ENCODE assay signal across 8 cellular contexts in the genomic region with DNA sequence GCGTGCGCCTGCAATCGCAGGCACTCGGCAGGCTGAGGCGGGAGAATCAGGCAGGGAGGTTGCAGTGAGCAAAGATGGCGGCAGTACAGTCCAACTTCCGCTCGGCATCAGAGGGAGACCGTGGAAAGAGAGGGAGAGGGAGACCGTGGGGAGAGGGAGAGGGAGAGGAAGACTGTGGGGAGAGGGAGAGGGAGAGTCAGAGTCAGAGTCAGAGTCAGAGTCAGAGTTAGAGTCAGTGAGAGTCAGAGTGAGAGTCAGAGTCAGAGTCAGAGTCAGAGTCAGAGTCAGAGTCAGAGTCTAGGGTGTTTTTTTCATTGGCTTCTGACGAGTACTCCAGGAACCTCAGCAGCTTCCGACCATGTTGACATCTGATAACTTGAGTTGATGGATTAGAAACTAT.
DNase-seq lines count a peak whose midpoint lies in the region; ATAC-seq and TF ChIP-seq lines count a peak whose summit lies in the region.
"Not testable (repeated sequence)": the region's sequence is repeated elsewhere in the genome, so short reads cannot be mapped to it uniquely, and the experiment has no call there.

No MANE protein-coding gene starts in this region.

- not testable (repeated sequence) for H3K36me3 Mint-ChIP-seq in activated T-helper 17 cell treated with anti-CD3 and anti-CD28 coated beads, Interleukin-2, amount 50 U/mL, for 72 hours (ENCODE audit: low read depth)

- not testable (repeated sequence) for H3K27me3 Mint-ChIP-seq in activated T-helper 17 cell treated with anti-CD3 and anti-CD28 coated beads, Interleukin-2, amount 50 U/mL, for 72 hours

- peak; percentile 46 for DNase-seq in GM10266 (ENCODE audit: extremely low spot score)

- not testable (repeated sequence) for H3K4me1 Mint-ChIP-seq in activated T-helper 17 cell treated with anti-CD3 and anti-CD28 coated beads, Interleukin-2, amount 50 U/mL, for 72 hours

- not testable (repeated sequence) for H3K9me3 Mint-ChIP-seq in activated T-helper 17 cell treated with anti-CD3 and anti-CD28 coated beads, Interleukin-2, amount 50 U/mL, for 72 hours

- ATAC-seq in GM18867 (IDR thresholded peaks at IDR 0.05; ENCODE audit: unreplicated experiment) (peak; percentile 100), GM19395 (IDR thresholded peaks at IDR 0.05; ENCODE audit: unreplicated experiment) (peak; percentile 83), GM21717 (IDR thresholded peaks at IDR 0.05; ENCODE audit: unreplicated experiment) (peak; percentile 100), HG02870 (IDR thresholded peaks at IDR 0.05; ENCODE audit: unreplicated experiment) (peak; percentile 94), HG03108 (IDR thresholded peaks at IDR 0.05; ENCODE audit: unreplicated experiment) (peak; percentile 64), HG03571 (IDR thresholded peaks at IDR 0.05; ENCODE audit: unreplicated experiment) (peak; percentile 97)
- peak; percentile 82 for ATAC-seq in activated T-helper 17 cell treated with anti-CD3 and anti-CD28 coated beads, Interleukin-2, amount 50 U/mL, for 72 hours (replicated peaks)

- not testable (repeated sequence) for H3K4me3 Mint-ChIP-seq in activated T-helper 17 cell treated with anti-CD3 and anti-CD28 coated beads, Interleukin-2, amount 50 U/mL, for 72 hours

- not testable (repeated sequence) for H3K27ac Mint-ChIP-seq in activated T-helper 17 cell treated with anti-CD3 and anti-CD28 coated beads, Interleukin-2, amount 50 U/mL, for 72 hours

- not testable (repeated sequence) for TF ChIP-seq CTCF in GM10266 (IDR thresholded peaks at IDR 0.05; ENCODE audit: control insufficient read depth, insufficient read depth, low read depth, missing control alignments)

Comparison
In these comparisons a context has a peak if more than half of its experiments do, and no peak if none do; other contexts are left out.
1. Peak in every context shown above with its lines: DNase-seq and ATAC-seq.